Comparison of ENCODE assay signal across 1 cellular context in genomic region chr2:171237754-171238505, GRCh38.
TF ChIP-seq lines count a peak whose summit lies in the region.

No MANE protein-coding gene starts in this region.

TF ChIP-seq in GM12878, 131 proteins besides CTCF, POLR2A, EP300 and RAD21:
- peak; percentile 13 for TF ChIP-seq USF1 (IDR thresholded peaks at IDR 0.05; ENCODE audit: borderline replicate concordance, extremely low read length, insufficient read depth, low read depth, low read length)
- TF ChIP-seq RCOR1 (conservative IDR thresholded peaks at IDR 0.05; ENCODE audit: low read depth, low read length): no peak
- no peak for TF ChIP-seq NR2F1 (conservative IDR thresholded peaks at IDR 0.05)
- no peak for TF ChIP-seq HDAC6 (IDR thresholded peaks at IDR 0.05; ENCODE audit: unreplicated experiment)
- TF ChIP-seq NFYA (IDR thresholded peaks at IDR 0.05; ENCODE audit: borderline replicate concordance, low read depth, low read length): no peak
- TF ChIP-seq POLR2AphosphoS5 (IDR thresholded peaks at IDR 0.05; ENCODE audit: low read length): no peak
TF ChIP-seq in GM12878: peak in this region for 1.
